Comparison of ENCODE assay signal across 2 cellular contexts in genomic region chr15:40500584-40501330, GRCh38.
TF ChIP-seq lines count a peak whose summit lies in the region.

No MANE protein-coding gene starts in this region.

TF ChIP-seq in IMR-90, 13 proteins besides CTCF, POLR2A, EP300 and RAD21:
- TF ChIP-seq FOS (IDR thresholded peaks at IDR 0.05; ENCODE audit: low read depth, low read length): peak; percentile 24
- TF ChIP-seq NFE2L2 (IDR thresholded peaks at IDR 0.05; ENCODE audit: low read depth, low read length): no peak
TF ChIP-seq in IMR-90: peak in this region for 1.

TF ChIP-seq in K562, 482 proteins besides CTCF, POLR2A, EP300 and RAD21:
- TF ChIP-seq PRMT5 (CRISPR knock-in tag; IDR thresholded peaks at IDR 0.05): no peak
- TF ChIP-seq ATF3 (IDR thresholded peaks at IDR 0.05): peak; percentile 80
- no peak for TF ChIP-seq ATF3 (CRISPR knock-in tag; conservative IDR thresholded peaks at IDR 0.05)
TF ChIP-seq in K562: peak in this region for 1.
